37 cellular contexts compared by ENCODE assay signal in genomic region chr17:61842899-61843298, GRCh38. TPM values are rescaled to one million over a fixed set of nuclear protein-coding genes. Genes with fewer than 3 reads are reported as not detected.
"Had no signal": no experiment of that assay in that cellular context is flagged by ENCODE, and none has a peak within 500 bp of the region (broad histone marks: within the 10 kb centered on the region; RNA-seq: fewer than 3 reads in every experiment).

No MANE protein-coding gene starts in this region.

- H3K4me3 Mint-ChIP-seq: activated naive CD4-positive, alpha-beta T cell treated with anti-CD3 and anti-CD28 coated beads for 36 hours; activated naive CD4-positive, alpha-beta T cell treated with anti-CD3 and anti-CD28 coated beads, Interleukin-2, amount 10 ng/mL, durations not matched to agents 7 days and 5 days; activated naive CD4-positive, alpha-beta T cell treated with anti-CD3 and anti-CD28 coated beads, Interleukin-2, amount 50 U/mL, for 24 hours; activated naive CD8-positive, alpha-beta T cell; activated naive CD8-positive, alpha-beta T cell treated with anti-CD3 and anti-CD28 coated beads for 36 hours; activated naive CD8-positive, alpha-beta T cell treated with anti-CD3 and anti-CD28 coated beads, Interleukin-2, amount 10 ng/mL, durations not matched to agents 7 days and 5 days; activated naive CD8-positive, alpha-beta T cell treated with anti-CD3 and anti-CD28 coated beads, Interleukin-2, amount 50 U/mL, for 24 hours; activated T-cell treated with anti-CD3 and anti-CD28 coated beads, Interleukin-2, amount 50 U/mL, for 24 hours; activated T-cell treated with anti-CD3 and anti-CD28 coated beads, Interleukin-2, amount 50 U/mL, for 4 hours; activated T-cell treated with anti-CD3 and anti-CD28 coated beads, Interleukin-2, amount 50 U/mL, for 72 hours; activated T-helper 1 cell treated with anti-CD3 and anti-CD28 coated beads, Interleukin-12 subunit alpha, Interleukin-12 subunit beta, Interleukin-2, Interleukin-4 antibody, amounts not matched to agents 30 ng/mL and 10 ng/mL and 1 ng/mL, durations not matched to agents 14 hours and 24 hours and 36 hours; activated T-helper 17 cell treated with anti-CD3 and anti-CD28 coated beads, Interleukin-2, amount 50 U/mL, for 72 hours; brain; central memory CD8-positive, alpha-beta T cell had no signal

- H3K27me3 Mint-ChIP-seq: activated naive CD4-positive, alpha-beta T cell treated with anti-CD3 and anti-CD28 coated beads, Interleukin-2, amount 10 ng/mL, durations not matched to agents 7 days and 5 days; activated naive CD4-positive, alpha-beta T cell treated with anti-CD3 and anti-CD28 coated beads, Interleukin-2, amount 50 U/mL, for 24 hours; activated naive CD8-positive, alpha-beta T cell; activated naive CD8-positive, alpha-beta T cell treated with anti-CD3 and anti-CD28 coated beads for 36 hours; activated naive CD8-positive, alpha-beta T cell treated with anti-CD3 and anti-CD28 coated beads, Interleukin-2, amount 10 ng/mL, durations not matched to agents 7 days and 5 days; activated naive CD8-positive, alpha-beta T cell treated with anti-CD3 and anti-CD28 coated beads, Interleukin-2, amount 50 U/mL, for 24 hours; activated T-cell treated with anti-CD3 and anti-CD28 coated beads, Interleukin-2, amount 50 U/mL, for 24 hours; activated T-helper 17 cell treated with anti-CD3 and anti-CD28 coated beads, Interleukin-2, amount 50 U/mL, for 72 hours; brain; central memory CD8-positive, alpha-beta T cell had no signal

- H3K4me1 Mint-ChIP-seq: activated naive CD4-positive, alpha-beta T cell treated with anti-CD3 and anti-CD28 coated beads, Interleukin-2, amount 10 ng/mL, durations not matched to agents 7 days and 5 days; activated naive CD4-positive, alpha-beta T cell treated with anti-CD3 and anti-CD28 coated beads, Interleukin-2, amount 50 U/mL, for 24 hours; activated naive CD8-positive, alpha-beta T cell treated with anti-CD3 and anti-CD28 coated beads for 36 hours; activated naive CD8-positive, alpha-beta T cell treated with anti-CD3 and anti-CD28 coated beads, Interleukin-2, amount 10 ng/mL, durations not matched to agents 7 days and 5 days; activated naive CD8-positive, alpha-beta T cell treated with anti-CD3 and anti-CD28 coated beads, Interleukin-2, amount 50 U/mL, for 24 hours; activated T-helper 17 cell treated with anti-CD3 and anti-CD28 coated beads, Interleukin-2, amount 50 U/mL, for 72 hours; brain; central memory CD8-positive, alpha-beta T cell had no signal

- FAIRE-seq: astrocyte, bronchial epithelial cell had no signal

- H3K27ac Mint-ChIP-seq: activated naive CD4-positive, alpha-beta T cell treated with anti-CD3 and anti-CD28 coated beads for 36 hours; activated naive CD4-positive, alpha-beta T cell treated with anti-CD3 and anti-CD28 coated beads, Interleukin-2, amount 10 ng/mL, durations not matched to agents 7 days and 5 days; activated naive CD4-positive, alpha-beta T cell treated with anti-CD3 and anti-CD28 coated beads, Interleukin-2, amount 50 U/mL, for 24 hours; activated naive CD4-positive, alpha-beta T cell treated with anti-CD3 and anti-CD28 coated beads, Interleukin-2, amount 50 U/mL, for 72 hours; activated naive CD8-positive, alpha-beta T cell; activated naive CD8-positive, alpha-beta T cell treated with anti-CD3 and anti-CD28 coated beads for 36 hours; activated naive CD8-positive, alpha-beta T cell treated with anti-CD3 and anti-CD28 coated beads, Interleukin-2, amount 10 ng/mL, durations not matched to agents 7 days and 5 days; activated naive CD8-positive, alpha-beta T cell treated with anti-CD3 and anti-CD28 coated beads, Interleukin-2, amount 50 U/mL, for 24 hours; activated T-cell treated with anti-CD3 and anti-CD28 coated beads, Interleukin-2, amount 50 U/mL, for 24 hours; activated T-cell treated with anti-CD3 and anti-CD28 coated beads, Interleukin-2, amount 50 U/mL, for 72 hours; activated T-helper 1 cell treated with anti-CD3 and anti-CD28 coated beads, Interleukin-12 subunit alpha, Interleukin-12 subunit beta, Interleukin-2, Interleukin-4 antibody, amounts not matched to agents 30 ng/mL and 10 ng/mL and 1 ng/mL, durations not matched to agents 14 hours and 24 hours and 36 hours; activated T-helper 17 cell treated with anti-CD3 and anti-CD28 coated beads, Interleukin-2, amount 50 U/mL, for 72 hours; activated T-helper 2 cell treated with anti-CD3 and anti-CD28 coated beads, Interferon-gamma antibody, Interleukin-2, Interleukin-4, amounts not matched to agents 10 μg/mL and 5 μg/mL and 100 μg/mL, durations not matched to agents 14 hours and 24 hours and 36 hours; brain had no signal

- DNase-seq: activated effector memory CD4-positive, alpha-beta T cell treated with anti-CD3 and anti-CD28 coated beads, Interleukin-2, amount 50 U/mL, for 16 hours; activated effector memory CD4-positive, alpha-beta T cell treated with Interleukin-2 at 50 U/mL for 16 hours; activated gamma-delta T cell; activated gamma-delta T cell treated with Interleukin-2 at 50 U/mL for 16 hours; activated naive CD4-positive, alpha-beta T cell; activated naive CD4-positive, alpha-beta T cell treated with anti-CD3 and anti-CD28 coated beads for 36 hours; activated naive CD4-positive, alpha-beta T cell treated with anti-CD3 and anti-CD28 coated beads, Interleukin-2, amount 10 ng/mL, durations not matched to agents 7 days and 5 days; activated naive CD4-positive, alpha-beta T cell treated with anti-CD3 and anti-CD28 coated beads, Interleukin-2, amount 50 U/mL, for 16 hours; activated naive CD4-positive, alpha-beta T cell treated with Interleukin-2 at 50 U/mL for 16 hours; activated naive CD8-positive, alpha-beta T cell treated with anti-CD3 and anti-CD28 coated beads for 36 hours; activated naive CD8-positive, alpha-beta T cell treated with anti-CD3 and anti-CD28 coated beads, Interleukin-2, amount 10 ng/mL, durations not matched to agents 7 days and 5 days; activated naive CD8-positive, alpha-beta T cell treated with anti-CD3 and anti-CD28 coated beads, Interleukin-2, amount 50 U/mL, for 24 hours; activated T-cell treated with anti-CD3 and anti-CD28 coated beads, Interleukin-2, amount 50 U/mL, for 24 hours; activated T-cell treated with anti-CD3 and anti-CD28 coated beads, Interleukin-2, amount 50 U/mL, for 4 hours; activated T-cell treated with anti-CD3 and anti-CD28 coated beads, Interleukin-2, amount 50 U/mL, for 48 hours; activated T-cell treated with anti-CD3 and anti-CD28 coated beads, Interleukin-2, amount 50 U/mL, for 72 hours; adrenal gland; amniotic stem cell; amygdala; anterior cingulate cortex; aorta; body of pancreas; brain microvascular endothelial cell; caudate nucleus; central memory CD4-positive, alpha-beta T cell; cerebellar nuclear complex had no signal

- H3K9me3 Mint-ChIP-seq: activated naive CD4-positive, alpha-beta T cell treated with anti-CD3 and anti-CD28 coated beads for 36 hours; activated naive CD4-positive, alpha-beta T cell treated with anti-CD3 and anti-CD28 coated beads, Interleukin-2, amount 10 ng/mL, durations not matched to agents 7 days and 5 days; activated naive CD4-positive, alpha-beta T cell treated with anti-CD3 and anti-CD28 coated beads, Interleukin-2, amount 50 U/mL, for 24 hours; activated naive CD4-positive, alpha-beta T cell treated with anti-CD3 and anti-CD28 coated beads, Interleukin-2, amount 50 U/mL, for 72 hours; activated naive CD8-positive, alpha-beta T cell treated with anti-CD3 and anti-CD28 coated beads for 36 hours; activated naive CD8-positive, alpha-beta T cell treated with anti-CD3 and anti-CD28 coated beads, Interleukin-2, amount 10 ng/mL, durations not matched to agents 7 days and 5 days; activated naive CD8-positive, alpha-beta T cell treated with anti-CD3 and anti-CD28 coated beads, Interleukin-2, amount 50 U/mL, for 24 hours; activated T-cell treated with anti-CD3 and anti-CD28 coated beads, Interleukin-2, amount 50 U/mL, for 24 hours; activated T-cell treated with anti-CD3 and anti-CD28 coated beads, Interleukin-2, amount 50 U/mL, for 4 hours; activated T-cell treated with anti-CD3 and anti-CD28 coated beads, Interleukin-2, amount 50 U/mL, for 72 hours; activated T-helper 1 cell treated with anti-CD3 and anti-CD28 coated beads, Interleukin-12 subunit alpha, Interleukin-12 subunit beta, Interleukin-2, Interleukin-4 antibody, amounts not matched to agents 30 ng/mL and 10 ng/mL and 1 ng/mL, durations not matched to agents 14 hours and 24 hours and 36 hours; activated T-helper 17 cell treated with anti-CD3 and anti-CD28 coated beads, Interleukin-2, amount 50 U/mL, for 72 hours; activated T-helper 2 cell treated with anti-CD3 and anti-CD28 coated beads, Interferon-gamma antibody, Interleukin-2, Interleukin-4, amounts not matched to agents 10 μg/mL and 5 μg/mL and 100 μg/mL, durations not matched to agents 14 hours and 24 hours and 36 hours; brain; central memory CD8-positive, alpha-beta T cell had no signal

RNA-seq across cellular contexts. Expression of gene BRIP1, which starts 20.4 kb away (rescaled TPM):
- total RNA-seq: ascending aorta had no signal
